Comparison of ENCODE assay signal across 8 cellular contexts in the genomic region with DNA sequence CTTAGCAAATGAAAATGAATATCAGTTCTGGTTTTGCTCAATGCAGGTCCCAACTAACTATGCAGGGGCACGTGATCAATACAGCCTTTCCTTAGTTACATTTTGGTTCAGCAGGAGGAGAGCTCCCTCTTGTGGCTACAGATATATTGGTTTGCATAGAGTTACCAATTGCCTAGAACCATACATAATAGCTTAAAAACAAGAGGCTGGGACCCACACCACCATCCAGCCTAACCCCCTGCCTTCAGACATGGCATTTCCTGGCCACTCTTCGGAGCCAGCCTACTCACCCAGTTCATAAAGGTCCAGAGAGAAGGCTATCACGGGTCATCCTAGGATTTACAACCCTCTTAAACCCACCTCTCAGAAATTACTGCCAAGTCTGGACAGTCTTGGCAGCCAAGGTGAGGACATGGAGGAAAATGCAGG. TPM values are rescaled to one million over a fixed set of nuclear protein-coding genes. Genes with fewer than 3 reads are reported as not detected.
DNase-seq lines count a peak whose midpoint lies in the region; ATAC-seq and TF ChIP-seq lines count a peak whose summit lies in the region.

No MANE protein-coding gene starts in this region.

- H3K36me3 ChIP-seq in SJSA1, result peaks cover 84% of the 10 kb centered on the region
- peaks cover 50 to 80% of the 10 kb centered on the region in 2 donors for H3K36me3 ChIP-seq in ascending aorta

- H3K4me1 ChIP-seq in SJSA1 (replicated peaks), result no peaks in the 10 kb centered on the region
- no peaks in the 10 kb centered on the region for H3K4me1 ChIP-seq in ascending aorta
- H3K4me1 ChIP-seq in right cardiac atrium (ENCODE audit: control insufficient read depth, insufficient read depth, low read length), result peaks cover under 1% of the 10 kb centered on the region

- TF ChIP-seq CTCF in AG09319 (IDR thresholded peaks at IDR 0.05; ENCODE audit: low read depth, low read length) (peak; percentile 81), ascending aorta (IDR thresholded peaks at IDR 0.05) (peak; percentile 40 to 81 (median 72))

- H3K27ac ChIP-seq in SJSA1, result no peak overlapping the region
- H3K27ac ChIP-seq in ascending aorta, result no peak overlapping the region
- H3K27ac ChIP-seq in right cardiac atrium (ENCODE audit: low read length), result no peak overlapping the region

- H3K27me3 ChIP-seq in SJSA1 (replicated peaks) (no peaks in the 10 kb centered on the region), ascending aorta (no peaks in the 10 kb centered on the region), right cardiac atrium (ENCODE audit: control insufficient read depth, insufficient read depth) (no peaks in the 10 kb centered on the region)

- ATAC-seq in GM18505 (IDR thresholded peaks at IDR 0.05; ENCODE audit: unreplicated experiment) (peak; percentile 98), HG02852 (IDR thresholded peaks at IDR 0.05; ENCODE audit: unreplicated experiment) (peak; percentile 99), right cardiac atrium (peak; percentile 90 to 93), sciatic nerve (peak; percentile 96)

- no peak for TF ChIP-seq POLR2A in GM18505 (IDR thresholded peaks at IDR 0.05; ENCODE audit: borderline replicate concordance, extremely low read depth, insufficient read depth, insufficient read length)

- intact Hi-C loops in ascending aorta (cut with DNase I), result loop anchor here (1.0 to 5.0 kb wide), 2 partner anchors 46 to 167 kb away; no protein-coding TSS in a partner anchor
- intact Hi-C loops in right cardiac atrium (cut with DNase I), result loop anchor here (5.0 to 10.0 kb wide), 4 partner anchors 166 to 189 kb away; a partner anchor contains a TSS
- intact Hi-C loops in sciatic nerve (cut with DNase I), result loop anchor here (10.0 kb wide), 1 partner anchor 169 kb away; no protein-coding TSS in a partner anchor

- no peaks in the 10 kb centered on the region for H3K9me3 ChIP-seq in SJSA1 (replicated peaks)
- H3K9me3 ChIP-seq in ascending aorta, result no peaks in the 10 kb centered on the region
- H3K9me3 ChIP-seq in right cardiac atrium (ENCODE audit: control insufficient read depth, low read length), result no peaks in the 10 kb centered on the region

- DNase-seq in AG09319 (ENCODE audit: extremely low read depth, low read depth), result peak; percentile 63
- peak; percentile 13 for DNase-seq in NCI-H1048 (lab: John Stamatoyannopoulos, UW)
- peak; percentile 55 to 76 for DNase-seq in SJSA1 (ENCODE audit: low read depth in 1 of 2, low spot score in 2 of 2)
- peak in 1 of 2 donors; percentile 69 for DNase-seq in ascending aorta (ENCODE audit: low spot score in 2 of 2)
- no peak for DNase-seq in right cardiac atrium
- DNase-seq in sciatic nerve (ENCODE audit: low spot score), result no peak

- no peak overlapping the region for H3K4me3 ChIP-seq in SJSA1
- H3K4me3 ChIP-seq in ascending aorta, result no peak overlapping the region
- no peak overlapping the region for H3K4me3 ChIP-seq in right cardiac atrium (ENCODE audit: low read length)

- 23% methylated on average over 3 of the region's 3 CpGs for WGBS in right cardiac atrium

RNA-seq across cellular contexts. Expression of a gene that starts 10.5 kb away (rescaled TPM):
- 10.1 and 15.2 TPM in 2 replicates for total RNA-seq in SJSA1 (2014; rRNA removed; shearing (Covaris generic))
- total RNA-seq in ascending aorta (6.3 TPM), right cardiac atrium (10 to 100 TPM; 19.7 to 36.2 (median 23.7) TPM), sciatic nerve (44.2 TPM)
- polyA plus RNA-seq in right cardiac atrium, result 13.9 TPM

Comparison
In these comparisons a context has a peak if more than half of its experiments do, and no peak if none do; other contexts are left out.
1. DNase-seq: peak in AG09319 (single experiment), NCI-H1048 (single experiment) and SJSA1 (2 of 2); none in right cardiac atrium (0 of 3) and sciatic nerve (single experiment).
2. Peak in every context shown above with its lines, with median percentiles within 50 percentile points of each other: ATAC-seq.